ENCODE assay signal across 2 cellular contexts in the genomic region with DNA sequence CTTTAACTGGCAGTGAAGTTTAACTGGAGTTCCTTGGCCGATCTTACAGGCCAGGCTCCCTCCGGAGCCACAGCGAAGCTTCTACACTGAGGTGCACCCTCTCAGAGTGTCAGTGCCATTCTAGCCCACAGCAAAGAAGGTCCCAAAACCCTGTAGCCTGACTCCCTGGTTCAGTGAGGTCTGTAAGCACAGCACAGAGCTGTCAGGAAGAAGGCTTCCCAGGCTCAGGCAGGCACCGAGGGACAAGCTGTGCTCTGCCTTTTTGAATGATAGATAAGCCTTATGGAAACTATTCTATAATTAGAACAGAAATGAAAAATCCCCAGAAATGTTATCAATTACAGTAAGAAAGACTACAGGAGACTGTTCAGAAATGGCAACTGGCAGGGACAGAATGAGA.
A peak's percentile ranks its signal among the peaks of the same experiment; 100 is the strongest.
TF ChIP-seq lines count a peak whose summit lies in the region.

No MANE protein-coding gene starts in this region.

TF ChIP-seq in liver, 16 proteins besides CTCF, POLR2A, EP300 and RAD21 (continued from another document):
- TF ChIP-seq, protein P1, sequence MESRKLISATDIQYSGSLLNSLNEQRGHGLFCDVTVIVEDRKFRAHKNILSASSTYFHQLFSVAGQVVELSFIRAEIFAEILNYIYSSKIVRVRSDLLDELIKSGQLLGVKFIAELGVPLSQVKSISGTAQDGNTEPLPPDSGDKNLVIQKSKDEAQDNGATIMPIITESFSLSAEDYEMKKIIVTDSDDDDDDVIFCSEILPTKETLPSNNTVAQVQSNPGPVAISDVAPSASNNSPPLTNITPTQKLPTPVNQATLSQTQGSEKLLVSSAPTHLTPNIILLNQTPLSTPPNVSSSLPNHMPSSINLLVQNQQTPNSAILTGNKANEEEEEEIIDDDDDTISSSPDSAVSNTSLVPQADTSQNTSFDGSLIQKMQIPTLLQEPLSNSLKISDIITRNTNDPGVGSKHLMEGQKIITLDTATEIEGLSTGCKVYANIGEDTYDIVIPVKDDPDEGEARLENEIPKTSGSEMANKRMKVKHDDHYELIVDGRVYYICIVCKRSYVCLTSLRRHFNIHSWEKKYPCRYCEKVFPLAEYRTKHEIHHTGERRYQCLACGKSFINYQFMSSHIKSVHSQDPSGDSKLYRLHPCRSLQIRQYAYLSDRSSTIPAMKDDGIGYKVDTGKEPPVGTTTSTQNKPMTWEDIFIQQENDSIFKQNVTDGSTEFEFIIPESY (IDR thresholded peaks at IDR 0.05): no peak
- TF ChIP-seq, protein P2, sequence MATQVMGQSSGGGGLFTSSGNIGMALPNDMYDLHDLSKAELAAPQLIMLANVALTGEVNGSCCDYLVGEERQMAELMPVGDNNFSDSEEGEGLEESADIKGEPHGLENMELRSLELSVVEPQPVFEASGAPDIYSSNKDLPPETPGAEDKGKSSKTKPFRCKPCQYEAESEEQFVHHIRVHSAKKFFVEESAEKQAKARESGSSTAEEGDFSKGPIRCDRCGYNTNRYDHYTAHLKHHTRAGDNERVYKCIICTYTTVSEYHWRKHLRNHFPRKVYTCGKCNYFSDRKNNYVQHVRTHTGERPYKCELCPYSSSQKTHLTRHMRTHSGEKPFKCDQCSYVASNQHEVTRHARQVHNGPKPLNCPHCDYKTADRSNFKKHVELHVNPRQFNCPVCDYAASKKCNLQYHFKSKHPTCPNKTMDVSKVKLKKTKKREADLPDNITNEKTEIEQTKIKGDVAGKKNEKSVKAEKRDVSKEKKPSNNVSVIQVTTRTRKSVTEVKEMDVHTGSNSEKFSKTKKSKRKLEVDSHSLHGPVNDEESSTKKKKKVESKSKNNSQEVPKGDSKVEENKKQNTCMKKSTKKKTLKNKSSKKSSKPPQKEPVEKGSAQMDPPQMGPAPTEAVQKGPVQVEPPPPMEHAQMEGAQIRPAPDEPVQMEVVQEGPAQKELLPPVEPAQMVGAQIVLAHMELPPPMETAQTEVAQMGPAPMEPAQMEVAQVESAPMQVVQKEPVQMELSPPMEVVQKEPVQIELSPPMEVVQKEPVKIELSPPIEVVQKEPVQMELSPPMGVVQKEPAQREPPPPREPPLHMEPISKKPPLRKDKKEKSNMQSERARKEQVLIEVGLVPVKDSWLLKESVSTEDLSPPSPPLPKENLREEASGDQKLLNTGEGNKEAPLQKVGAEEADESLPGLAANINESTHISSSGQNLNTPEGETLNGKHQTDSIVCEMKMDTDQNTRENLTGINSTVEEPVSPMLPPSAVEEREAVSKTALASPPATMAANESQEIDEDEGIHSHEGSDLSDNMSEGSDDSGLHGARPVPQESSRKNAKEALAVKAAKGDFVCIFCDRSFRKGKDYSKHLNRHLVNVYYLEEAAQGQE (IDR thresholded peaks at IDR 0.05): no peak
- TF ChIP-seq, protein P3, sequence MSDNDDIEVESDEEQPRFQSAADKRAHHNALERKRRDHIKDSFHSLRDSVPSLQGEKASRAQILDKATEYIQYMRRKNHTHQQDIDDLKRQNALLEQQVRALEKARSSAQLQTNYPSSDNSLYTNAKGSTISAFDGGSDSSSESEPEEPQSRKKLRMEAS (IDR thresholded peaks at IDR 0.05): no peak
- TF ChIP-seq HNF4A (conservative IDR thresholded peaks at IDR 0.05): no peak
- TF ChIP-seq NR2F2 (IDR thresholded peaks at IDR 0.05): peak; percentile 62
- no peak for TF ChIP-seq FOXA1 (IDR thresholded peaks at IDR 0.05)
- TF ChIP-seq GABPA (IDR thresholded peaks at IDR 0.05 in 1 of 2, conservative IDR thresholded peaks at IDR 0.05 in 1 of 2): no peak
- no peak for TF ChIP-seq RXRA (IDR thresholded peaks at IDR 0.05)
- TF ChIP-seq YY1 (IDR thresholded peaks at IDR 0.05): no peak
- TF ChIP-seq JUND (IDR thresholded peaks at IDR 0.05): no peak
- no peak for TF ChIP-seq FOXA2 (IDR thresholded peaks at IDR 0.05)

TF ChIP-seq in SK-N-SH treated with all-trans-retinoic acid at 6 μM for 48 hours, 23 proteins besides CTCF, POLR2A, EP300 and RAD21 (continued from another document):
- TF ChIP-seq, protein P4, sequence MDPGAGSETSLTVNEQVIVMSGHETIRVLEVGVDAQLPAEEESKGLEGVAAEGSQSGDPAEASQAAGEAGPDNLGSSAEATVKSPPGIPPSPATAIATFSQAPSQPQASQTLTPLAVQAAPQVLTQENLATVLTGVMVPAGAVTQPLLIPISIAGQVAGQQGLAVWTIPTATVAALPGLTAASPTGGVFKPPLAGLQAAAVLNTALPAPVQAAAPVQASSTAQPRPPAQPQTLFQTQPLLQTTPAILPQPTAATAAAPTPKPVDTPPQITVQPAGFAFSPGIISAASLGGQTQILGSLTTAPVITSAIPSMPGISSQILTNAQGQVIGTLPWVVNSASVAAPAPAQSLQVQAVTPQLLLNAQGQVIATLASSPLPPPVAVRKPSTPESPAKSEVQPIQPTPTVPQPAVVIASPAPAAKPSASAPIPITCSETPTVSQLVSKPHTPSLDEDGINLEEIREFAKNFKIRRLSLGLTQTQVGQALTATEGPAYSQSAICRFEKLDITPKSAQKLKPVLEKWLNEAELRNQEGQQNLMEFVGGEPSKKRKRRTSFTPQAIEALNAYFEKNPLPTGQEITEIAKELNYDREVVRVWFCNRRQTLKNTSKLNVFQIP (CRISPR knock-in tag; IDR thresholded peaks at IDR 0.05; ENCODE audit: borderline replicate concordance, low read depth): no peak
- TF ChIP-seq ISL1 (CRISPR knock-in tag; IDR thresholded peaks at IDR 0.05) (no peak), ZFP30 (CRISPR knock-in tag; IDR thresholded peaks at IDR 0.05) (no peak), CSDC2 (CRISPR knock-in tag; IDR thresholded peaks at IDR 0.05) (no peak)
